ENCODE assay signal across 8 cellular contexts in the genomic region with DNA sequence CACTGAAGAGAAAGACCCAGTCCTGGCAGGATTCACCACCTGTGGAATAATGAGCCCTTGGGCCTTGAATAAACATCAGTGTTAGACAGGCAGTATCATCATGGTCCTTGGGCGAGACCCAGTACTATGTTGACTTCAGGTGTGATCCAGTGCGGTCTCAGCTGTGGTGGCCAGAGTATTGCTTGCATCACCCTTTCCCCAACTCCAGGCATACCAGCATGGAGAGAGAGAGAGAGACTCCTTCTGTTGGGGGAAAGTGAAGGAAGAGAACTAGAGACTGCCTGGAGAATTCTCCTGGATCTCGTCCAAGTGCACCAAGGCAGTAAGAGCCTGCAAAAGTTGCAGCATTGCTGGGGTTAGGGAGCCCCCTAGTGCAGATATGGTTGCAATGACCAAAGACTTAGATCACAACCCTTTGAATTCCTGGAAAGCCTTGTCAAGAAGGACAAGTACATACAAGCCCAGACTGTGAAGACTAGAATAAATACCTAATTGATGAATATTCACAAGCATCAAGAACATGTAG.
DNase-seq lines count a peak whose midpoint lies in the region; ATAC-seq and TF ChIP-seq lines count a peak whose summit lies in the region.

No MANE protein-coding gene starts in this region.

- no peak overlapping the region for H3K27ac ChIP-seq in osteoblast (ENCODE audit: low read depth, low read length)

- in situ Hi-C loops in G401 (cut with HindIII; ENCODE audit: low sequenced_read_pairs), result no loop called here

- ATAC-seq in GM19324 (IDR thresholded peaks at IDR 0.05; ENCODE audit: low FRiP score, unreplicated experiment), result no peak

- DNase-seq in G401 (ENCODE audit: low spot score) (peak; percentile 78), HuH-7.5 (ENCODE audit: low spot score) (peak; percentile 8), NOMO-1 (lab: John Stamatoyannopoulos, UW; ENCODE audit: unreplicated experiment in 2 of 2) (peak; percentile 17 to 31), activated T-cell treated with anti-CD3 and anti-CD28 coated beads for 24 hours (ENCODE audit: low read depth) (peak; percentile 4), fibroblast of the aortic adventitia (ENCODE audit: low read depth) (peak; percentile 89), osteoblast (ENCODE audit: insufficient read length, low spot score, missing footprints) (peak; percentile 26), posterior vena cava (ENCODE audit: low spot score) (no peak)

- H3K9me3 ChIP-seq in osteoblast (ENCODE audit: low read depth, low read length), result no peaks in the 10 kb centered on the region

- intact Hi-C loops in posterior vena cava (cut with DNase I), result no loop called here

- no peak overlapping the region for H2AFZ ChIP-seq in osteoblast (ENCODE audit: low read length)

- H3K27me3 ChIP-seq in osteoblast (ENCODE audit: insufficient read depth, low read length), result no peaks in the 10 kb centered on the region

- TF ChIP-seq CTCF in fibroblast of the aortic adventitia (IDR thresholded peaks at IDR 0.05; ENCODE audit: insufficient read depth, low read length) (peak; percentile 64), osteoblast (IDR thresholded peaks at IDR 0.05; ENCODE audit: extremely low read depth, low read depth, low read length) (peak; percentile 61)

- no peak overlapping the region for H3K4me2 ChIP-seq in osteoblast (ENCODE audit: insufficient read depth, low read length)

- H4K20me1 ChIP-seq in osteoblast (ENCODE audit: insufficient read depth, low read length), result no peaks in the 10 kb centered on the region

- H3K36me3 ChIP-seq in osteoblast (ENCODE audit: insufficient read depth, low read length), result no peaks in the 10 kb centered on the region

- H3K79me2 ChIP-seq in osteoblast (ENCODE audit: insufficient read depth, low read length), result no peaks in the 10 kb centered on the region

- H3K4me1 ChIP-seq in osteoblast (ENCODE audit: insufficient read depth, low read length), result no peaks in the 10 kb centered on the region

- H3K4me3 ChIP-seq in fibroblast of the aortic adventitia (ENCODE audit: low read depth, low read length) (no peak overlapping the region), osteoblast (ENCODE audit: insufficient read depth, low read length) (no peak overlapping the region)
